In the genomic region with DNA sequence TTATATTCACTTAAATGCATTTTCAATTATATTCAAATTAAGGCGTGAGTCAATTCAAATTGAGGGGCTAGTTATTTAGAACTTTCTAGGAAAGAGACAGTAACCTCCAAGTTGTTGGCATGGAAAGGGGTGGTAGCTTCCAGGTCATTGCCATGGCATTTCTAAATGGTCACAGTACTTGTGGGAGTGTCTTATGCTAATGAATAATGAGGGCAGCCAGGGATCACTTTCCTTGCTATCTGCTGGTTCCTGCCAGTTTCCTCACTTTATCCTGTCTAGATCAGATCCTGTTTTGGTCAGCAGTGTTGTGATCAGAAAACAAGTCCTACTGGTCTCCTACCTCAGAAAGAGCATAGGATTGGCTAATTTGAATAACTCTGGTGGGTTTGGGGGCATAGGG, we compare ENCODE assay signal across 22 cellular contexts. TPM values are rescaled to one million over a fixed set of nuclear protein-coding genes. Genes with fewer than 3 reads are reported as not detected.
DNase-seq lines count a peak whose midpoint lies in the region; ATAC-seq, FAIRE-seq and TF ChIP-seq lines count a peak whose summit lies in the region.
"Had no signal": no experiment of that assay in that cellular context is flagged by ENCODE, and none has a peak within 500 bp of the region (broad histone marks: within the 10 kb centered on the region; RNA-seq: fewer than 3 reads in every experiment).

No MANE protein-coding gene starts in this region.

- no peak overlapping the region for H3K4me3 Mint-ChIP-seq in immature natural killer cell
- H3K4me3 Mint-ChIP-seq: CD4-positive, CD25-positive, alpha-beta regulatory T cell; CD8-positive, alpha-beta memory T cell had no signal

- no peaks in the 10 kb centered on the region for H4K20me1 ChIP-seq in K562 (replicated peaks; ENCODE audit: control insufficient read depth, insufficient read depth, low read length)

- H3K79me2 ChIP-seq in K562 (ENCODE audit: control insufficient read depth, insufficient read depth, low read length) (no peaks in the 10 kb centered on the region), parathyroid adenoma (no peaks in the 10 kb centered on the region)

- TF ChIP-seq EP300 in K562 (IDR thresholded peaks at IDR 0.05; ENCODE audit: low read length): no peak

- no peak overlapping the region for H2AFZ ChIP-seq in K562 (ENCODE audit: low read depth, low read length)
- H2AFZ ChIP-seq in parathyroid adenoma: peak overlapping the region; percentile 62
- H2AFZ ChIP-seq: GM23248 had no signal

- POLR2A ChIA-PET in K562 (lab: Yijun Ruan, JAX): interaction anchor here (1.1 to 1.5 kb wide), 2 partner anchors 13 to 18 kb away, joined by 3 to 5 read pairs; no protein-coding TSS in a partner anchor

- no peaks in the 10 kb centered on the region for H3K9me3 Mint-ChIP-seq in immature natural killer cell
- H3K9me3 Mint-ChIP-seq: CD8-positive, alpha-beta memory T cell had no signal

- peaks cover 0 to 8% (median 2%) of the 10 kb centered on the region in 3 donors for H3K27me3 Mint-ChIP-seq in immature natural killer cell (ENCODE audit: low read depth in 3 of 3)

- H3K36me3 Mint-ChIP-seq in immature natural killer cell: peaks cover 0 to 3% (median 0%) of the 10 kb centered on the region in 3 donors
- H3K36me3 Mint-ChIP-seq: CD4-positive, CD25-positive, alpha-beta regulatory T cell; CD8-positive, alpha-beta memory T cell had no signal

- H3K4me1 ChIP-seq in K562 (replicated peaks in 1 of 2; ENCODE audit: control insufficient read depth in 2 of 2, insufficient read depth in 2 of 2, low read length in 2 of 2) (peaks cover 4 to 15% of the 10 kb centered on the region in 2 experiments; a peak in 3 of 5 replicates), parathyroid adenoma (peaks cover 7% of the 10 kb centered on the region)
- H3K4me1 ChIP-seq: BE2C, HAP-1 had no signal

- WGBS in K562 (ENCODE audit: insufficient coverage, low coverage, missing lambda C conversion rate): 50% methylated on average over 1 of the region's 1 CpG

- H3K9me3 ChIP-seq in K562 (replicated peaks; ENCODE audit: control insufficient read depth, insufficient read depth, low read depth, low read length) (no peaks in the 10 kb centered on the region; the same call in 1 of the 2 replicates), parathyroid adenoma (ENCODE audit: control insufficient read depth, low read length) (no peaks in the 10 kb centered on the region)

- peaks cover 4 to 19% of the 10 kb centered on the region in 2 experiments; a peak in 3 of 5 replicates for H3K27me3 ChIP-seq in K562 (ENCODE audit: control insufficient read depth in 2 of 2, insufficient read depth in 2 of 2, low read length in 2 of 2)
- no peaks in the 10 kb centered on the region for H3K27me3 ChIP-seq in parathyroid adenoma (ENCODE audit: control insufficient read depth, insufficient read depth, low read length)

- no TSS peak for BruUV-seq in K562 (replicated peaks; lab: Mats Ljungman, UMichigan)

- in situ Hi-C loops in K562 (cut with MboI): no loop called here

- TF ChIP-seq CTCF in K562 (IDR thresholded peaks at IDR 0.05 in 2 of 3, conservative IDR thresholded peaks at IDR 0.05 in 1 of 3; ENCODE audit: insufficient read depth in 2 of 3, low read depth in 1 of 3, low read length in 3 of 3) (no peak), parathyroid adenoma (IDR thresholded peaks at IDR 0.05) (no peak)

- TF ChIP-seq POLR2A in K562 (conservative IDR thresholded peaks at IDR 0.05): no peak

- DNase-seq in K562 (ENCODE audit: extremely low read depth in 1 of 4, low spot score in 3 of 4): no peak
- peak; percentile 83 to 94 for DNase-seq in dermis microvascular lymphatic vessel endothelial cell (ENCODE audit: low read depth in 2 of 2)
- peak; percentile 16 for DNase-seq in left kidney (ENCODE audit: low read depth, low spot score)
- no peak for DNase-seq in immature natural killer cell
- no peak for DNase-seq in DMS79 (lab: John Stamatoyannopoulos, UW)
- DNase-seq: ACHN; BE2C; C1 segment of cervical spinal cord; CD4-positive, CD25-positive, alpha-beta regulatory T cell; CD8-positive, alpha-beta memory T cell; COR-L47; DMS 273 treated with DMSO at 0.1 percent for 48 hours; DMS53; GM23248 had no signal

- no peak for TF ChIP-seq RAD21 in K562 (CRISPR knock-in tag; conservative IDR thresholded peaks at IDR 0.05 in 1 of 2, IDR thresholded peaks at IDR 0.05 in 1 of 2)

- ATAC-seq in K562: no peak
- no peak for ATAC-seq in HG02763 (IDR thresholded peaks at IDR 0.05; ENCODE audit: unreplicated experiment)
- no peak for ATAC-seq in GM18858 (IDR thresholded peaks at IDR 0.05; ENCODE audit: unreplicated experiment)

- no peak for FAIRE-seq in K562 (lab: Jason Lieb, UNC)
- FAIRE-seq: A204.1, G401.6, GM12891 had no signal

- H3K27ac ChIP-seq in K562 (ENCODE audit: extremely low read depth, low read depth, low read length): no peak overlapping the region
- H3K27ac ChIP-seq in parathyroid adenoma: peak overlapping the region; percentile 67
- H3K27ac ChIP-seq: GM23248 had no signal

- no peaks in the 10 kb centered on the region for H3K36me3 ChIP-seq in K562 (ENCODE audit: control insufficient read depth, insufficient read depth, low read length)
- H3K36me3 ChIP-seq in parathyroid adenoma (ENCODE audit: control insufficient read depth, insufficient read depth, low read length): no peaks in the 10 kb centered on the region
- H3K36me3 ChIP-seq: BE2C, HAP-1 had no signal

- H3K9ac ChIP-seq in K562 (ENCODE audit: insufficient read depth in 1 of 2, low read depth in 2 of 2, low read length in 2 of 2) (no peak overlapping the region), parathyroid adenoma (no peak overlapping the region)
- H3K9ac ChIP-seq: GM23248 had no signal

- no peak overlapping the region for H3K27ac Mint-ChIP-seq in immature natural killer cell
- H3K27ac Mint-ChIP-seq: CD4-positive, CD25-positive, alpha-beta regulatory T cell; CD8-positive, alpha-beta memory T cell had no signal

- no peak overlapping the region for H3K4me3 ChIP-seq in K562
- H3K4me3 ChIP-seq in parathyroid adenoma (ENCODE audit: low read depth, low read length): no peak overlapping the region
- H3K4me3 ChIP-seq: GM23248, HAP-1 had no signal

- CTCF ChIA-PET in K562 (lab: Yijun Ruan, JAX; ENCODE audit: low intra/inter-chr PET ratio): interaction anchor here (0.7 to 2.0 kb wide), 2 partner anchors 76 kb away, joined by 4 to 9 read pairs; no protein-coding TSS in a partner anchor

- intact Hi-C loops in K562 (cut with micrococcal nuclease): no loop called here

- no peaks in the 10 kb centered on the region for H3K9me1 ChIP-seq in K562 (ENCODE audit: control insufficient read depth, insufficient read depth, low read length)

- H3K4me2 ChIP-seq in K562 (ENCODE audit: insufficient read depth, low read length) (no peak overlapping the region), parathyroid adenoma (ENCODE audit: low read length) (no peak overlapping the region)

- H3K4me1 Mint-ChIP-seq in immature natural killer cell: no peaks in the 10 kb centered on the region
- H3K4me1 Mint-ChIP-seq: CD4-positive, CD25-positive, alpha-beta regulatory T cell; CD8-positive, alpha-beta memory T cell had no signal

RNA-seq across cellular contexts. Expression of gene RNASEH2C, which starts 21.8 kb away (rescaled TPM):
- total RNA-seq in K562 (2011; cell fraction: chromatin; rRNA removed; ENCODE audit: low replicate concordance): 43.1 and 99.3 TPM in 2 replicates
- 62.9 and 67.9 TPM in 2 replicates for total RNA-seq in K562 (2011; cell fraction: nucleolus; rRNA removed)
- total RNA-seq in K562 (2011; cell fraction: nucleoplasm; rRNA removed): 55.1 and 61.4 TPM in 2 replicates
- total RNA-seq in K562 (2014; rRNA removed) (64.4 and 78.1 TPM in 2 replicates), K562 (2014; rRNA removed; fragmentation: Illumina TruSeq; extraction: Trizol) (9.0 and 11.7 TPM in 2 replicates), K562 (2015; rRNA removed; fragmentation: Illumina TruSeq; extraction: Trizol) (15.1 and 15.6 TPM in 2 replicates), K562 (2021) (78.2 and 87.2 TPM in 2 replicates), dermis microvascular lymphatic vessel endothelial cell (39.8 and 42.6 TPM in 2 replicates)
- polyA plus RNA-seq in K562 (2011; rRNA removed) (33.2 and 33.8 TPM in 2 replicates), K562 (2014; fragmentation: Illumina TruSeq; extraction: Trizol) (15.6 and 15.9 TPM in 2 replicates), K562 (2014; fragmentation: Nextera tagmentation; extraction: Ambion mirVana) (1 to 10 TPM; 5.4 to 9.4 TPM), K562 (2014; rRNA removed) (63.2 and 75.9 TPM in 2 replicates), immature natural killer cell (100 to 1,000 TPM in 2 of 3 donors, 10 to 100 TPM in 1; 37.4 to 160 (median 124) TPM)
- polyA plus RNA-seq in K562 (2011; cell fraction: cytosol; rRNA removed): 33.5 and 84.3 TPM in 2 replicates
- 65.0 and 106 TPM in 2 replicates for polyA plus RNA-seq in K562 (2011; cell fraction: nucleus; rRNA removed)
- 32.9 and 41.4 TPM in 2 replicates for polyA plus RNA-seq in K562 (2012)
- polyA minus RNA-seq in K562 (2011; rRNA and poly(A)+ RNA removed): 10.3 and 11.0 TPM in 2 replicates
- 9.4 and 19.7 TPM in 2 replicates for polyA minus RNA-seq in K562 (2011; cell fraction: cytosol; rRNA and poly(A)+ RNA removed)
- polyA minus RNA-seq in K562 (2011; cell fraction: nucleus; rRNA and poly(A)+ RNA removed): 27.5 and 27.6 TPM in 2 replicates

RNA-seq across cellular contexts. Expression of gene KAT5, which starts 30.3 kb away (rescaled TPM):
- 44.9 and 134 TPM in 2 replicates for total RNA-seq in K562 (2011; cell fraction: chromatin; rRNA removed; ENCODE audit: low replicate concordance)
- 81.0 and 82.1 TPM in 2 replicates for total RNA-seq in K562 (2011; cell fraction: nucleolus; rRNA removed)
- 51.7 and 58.3 TPM in 2 replicates for total RNA-seq in K562 (2011; cell fraction: nucleoplasm; rRNA removed)
- 59.6 and 74.1 TPM in 2 replicates for total RNA-seq in K562 (2014; rRNA removed)
- total RNA-seq in K562 (2014; rRNA removed; fragmentation: Illumina TruSeq; extraction: Trizol): 28.8 and 34.4 TPM in 2 replicates
- 52.7 and 57.5 TPM in 2 replicates for total RNA-seq in K562 (2015; rRNA removed; fragmentation: Illumina TruSeq; extraction: Trizol)
- 68.3 and 76.8 TPM in 2 replicates for total RNA-seq in K562 (2021)
- 42.4 and 57.9 TPM in 2 replicates for polyA plus RNA-seq in K562 (2011; rRNA removed)
- polyA plus RNA-seq in K562 (2011; cell fraction: cytosol; rRNA removed): 44.4 and 53.1 TPM in 2 replicates
- polyA plus RNA-seq in K562 (2011; cell fraction: nucleus; rRNA removed): 70.2 and 76.3 TPM in 2 replicates
- 52.3 and 56.9 TPM in 2 replicates for polyA plus RNA-seq in K562 (2012)
- polyA plus RNA-seq in K562 (2014; fragmentation: Illumina TruSeq; extraction: Trizol): 63.3 and 66.5 TPM in 2 replicates
- polyA plus RNA-seq in K562 (2014; fragmentation: Nextera tagmentation; extraction: Ambion mirVana): 10 to 100 TPM in 1 of 2 experiments, 1 to 10 TPM in 1; 3.6 to 12.9 TPM
- 68.4 and 75.4 TPM in 2 replicates for polyA plus RNA-seq in K562 (2014; rRNA removed)
- polyA minus RNA-seq in K562 (2011; rRNA and poly(A)+ RNA removed): 47.1 and 62.6 TPM in 2 replicates
- 27.5 and 38.4 TPM in 2 replicates for polyA minus RNA-seq in K562 (2011; cell fraction: cytosol; rRNA and poly(A)+ RNA removed)
- 32.3 and 44.0 TPM in 2 replicates for polyA minus RNA-seq in K562 (2011; cell fraction: nucleus; rRNA and poly(A)+ RNA removed)
- 37.6 and 38.4 TPM in 2 replicates for total RNA-seq in dermis microvascular lymphatic vessel endothelial cell
- polyA plus RNA-seq in immature natural killer cell: 10 to 100 TPM; 41.8 to 49.4 (median 47.7) TPM

RNA-seq across cellular contexts. Expression of gene AP5B1, which starts 38.4 kb away (rescaled TPM):
- total RNA-seq in K562 (2011; cell fraction: chromatin; rRNA removed; ENCODE audit: low replicate concordance): 16.4 and 48.0 TPM in 2 replicates
- 43.4 and 48.4 TPM in 2 replicates for total RNA-seq in K562 (2011; cell fraction: nucleolus; rRNA removed)
- 26.7 and 28.3 TPM in 2 replicates for total RNA-seq in K562 (2011; cell fraction: nucleoplasm; rRNA removed)
- 13.0 and 17.0 TPM in 2 replicates for total RNA-seq in K562 (2014; rRNA removed)
- 3.1 and 3.5 TPM in 2 replicates for total RNA-seq in K562 (2014; rRNA removed; fragmentation: Illumina TruSeq; extraction: Trizol)
- total RNA-seq in K562 (2015; rRNA removed; fragmentation: Illumina TruSeq; extraction: Trizol): 8.7 and 8.9 TPM in 2 replicates
- 23.2 and 24.2 TPM in 2 replicates for total RNA-seq in K562 (2021)
- 5.1 and 7.7 TPM in 2 replicates for polyA plus RNA-seq in K562 (2011; rRNA removed)
- polyA plus RNA-seq in K562 (2011; cell fraction: cytosol; rRNA removed): 6.5 and 20.1 TPM in 2 replicates
- 17.1 and 27.9 TPM in 2 replicates for polyA plus RNA-seq in K562 (2011; cell fraction: nucleus; rRNA removed)
- 10.8 and 15.8 TPM in 2 replicates for polyA plus RNA-seq in K562 (2012)
- 4.6 and 9.1 TPM in 2 replicates for polyA plus RNA-seq in K562 (2014; fragmentation: Illumina TruSeq; extraction: Trizol)
- polyA plus RNA-seq in K562 (2014; fragmentation: Nextera tagmentation; extraction: Ambion mirVana): under 1 TPM; 0.51 to 0.63 TPM
- polyA plus RNA-seq in K562 (2014; rRNA removed): 11.3 and 11.7 TPM in 2 replicates
- 8.3 and 9.2 TPM in 2 replicates for polyA minus RNA-seq in K562 (2011; rRNA and poly(A)+ RNA removed)
- polyA minus RNA-seq in K562 (2011; cell fraction: cytosol; rRNA and poly(A)+ RNA removed): 14.6 and 14.8 TPM in 2 replicates
- polyA minus RNA-seq in K562 (2011; cell fraction: nucleus; rRNA and poly(A)+ RNA removed): 17.5 and 18.7 TPM in 2 replicates
- total RNA-seq in dermis microvascular lymphatic vessel endothelial cell: 6.2 and 11.9 TPM in 2 replicates
- polyA plus RNA-seq in immature natural killer cell: 10 to 100 TPM in 1 of 3 donors, 1 to 10 TPM in 2; 7.6 to 20.8 (median 8.2) TPM

RNA-seq across cellular contexts. Expression of gene OVOL1, which starts 44.5 kb away (rescaled TPM):
- total RNA-seq in K562 (2011; cell fraction: chromatin; rRNA removed; ENCODE audit: low replicate concordance): 0.09 TPM in 1 of 2 replicates, not detected in the other
- total RNA-seq in K562 (2011; cell fraction: nucleolus; rRNA removed): not detected in 2 replicates
- total RNA-seq in K562 (2011; cell fraction: nucleoplasm; rRNA removed): not detected in 2 replicates
- total RNA-seq in K562 (2014; rRNA removed) (not detected in 2 replicates), K562 (2014; rRNA removed; fragmentation: Illumina TruSeq; extraction: Trizol) (not detected in 2 replicates), K562 (2015; rRNA removed; fragmentation: Illumina TruSeq; extraction: Trizol) (not detected in 2 replicates), K562 (2021) (0.09 TPM in 1 of 2 replicates, not detected in the other), dermis microvascular lymphatic vessel endothelial cell (not detected in 2 replicates)
- polyA plus RNA-seq in K562 (2011; rRNA removed) (not detected in 2 replicates), K562 (2014; fragmentation: Illumina TruSeq; extraction: Trizol) (not detected in 2 replicates), K562 (2014; fragmentation: Nextera tagmentation; extraction: Ambion mirVana) (not detected), K562 (2014; rRNA removed) (not detected in 2 replicates), immature natural killer cell (not detected)
- polyA plus RNA-seq in K562 (2011; cell fraction: cytosol; rRNA removed): not detected in 2 replicates
- not detected in 2 replicates for polyA plus RNA-seq in K562 (2011; cell fraction: nucleus; rRNA removed)
- polyA plus RNA-seq in K562 (2012): not detected in 2 replicates
- not detected in 2 replicates for polyA minus RNA-seq in K562 (2011; rRNA and poly(A)+ RNA removed)
- not detected in 2 replicates for polyA minus RNA-seq in K562 (2011; cell fraction: cytosol; rRNA and poly(A)+ RNA removed)
- not detected in 2 replicates for polyA minus RNA-seq in K562 (2011; cell fraction: nucleus; rRNA and poly(A)+ RNA removed)
- total RNA-seq: CD4-positive, CD25-positive, alpha-beta regulatory T cell; CD8-positive, alpha-beta memory T cell; GM23248; H4 had no signal
- polyA plus RNA-seq: CD4-positive, CD25-positive, alpha-beta regulatory T cell; CD8-positive, alpha-beta memory T cell; GM23248 had no signal

Comparison
In these comparisons a context has a peak if more than half of its experiments do, and no peak if none do; other contexts are left out.
1. DNase-seq: peak in dermis microvascular lymphatic vessel endothelial cell (2 of 2) and left kidney (single experiment); none in K562 (0 of 4), immature natural killer cell (0 of 3) and DMS79 (single experiment).